In the genomic region with DNA sequence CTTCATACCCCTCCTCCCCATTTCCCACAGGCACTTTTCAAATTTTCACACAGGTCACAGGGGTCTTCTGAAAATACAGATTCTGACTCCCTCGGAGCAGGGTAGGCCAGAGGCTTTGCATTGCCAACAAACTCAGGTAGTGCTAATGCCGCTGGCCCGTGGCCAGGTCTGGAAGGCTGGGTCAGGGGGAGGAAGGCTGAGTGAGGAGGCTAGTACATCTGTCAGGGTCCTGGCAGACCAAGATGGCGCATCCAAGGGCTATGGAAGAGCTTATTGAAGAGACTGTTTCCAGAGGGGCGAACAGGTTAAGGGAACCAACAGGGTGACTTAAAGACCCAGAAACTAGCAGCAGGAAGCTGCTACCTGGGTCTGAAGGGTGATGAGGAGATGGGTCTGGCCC, we compare ENCODE assay signal across 33 cellular contexts.
"Had no signal": no experiment of that assay in that cellular context is flagged by ENCODE, and none has a peak within 500 bp of the region (broad histone marks: within the 10 kb centered on the region; RNA-seq: fewer than 3 reads in every experiment).

No MANE protein-coding gene starts in this region.

- H3K27me3 Mint-ChIP-seq: activated CD4-positive, alpha-beta memory T cell treated with anti-CD3 and anti-CD28 coated beads for 36 hours; activated naive CD4-positive, alpha-beta T cell treated with anti-CD3 and anti-CD28 coated beads, Interleukin-2, amount 10 ng/mL, durations not matched to agents 7 days and 5 days; activated naive CD8-positive, alpha-beta T cell treated with anti-CD3 and anti-CD28 coated beads, Interleukin-2, amount 50 U/mL, for 24 hours had no signal

- H3K36me3 ChIP-seq: Peyer's patch had no signal

- H3K4me1 Mint-ChIP-seq: activated B cell treated with CpG ODN at 0.5 μM for 24 hours; activated naive CD8-positive, alpha-beta T cell treated with anti-CD3 and anti-CD28 coated beads, Interleukin-2, amount 50 U/mL, for 24 hours; IgD-negative memory B cell had no signal

- H3K9me3 Mint-ChIP-seq: activated CD4-positive, alpha-beta memory T cell treated with anti-CD3 and anti-CD28 coated beads for 36 hours; activated naive CD8-positive, alpha-beta T cell treated with anti-CD3 and anti-CD28 coated beads, Interleukin-2, amount 50 U/mL, for 24 hours; activated T-cell treated with anti-CD3 and anti-CD28 coated beads, Interleukin-2, amount 50 U/mL, for 4 hours had no signal

- H3K4me3 ChIP-seq: Peyer's patch had no signal

- H3K36me3 Mint-ChIP-seq: activated CD4-positive, alpha-beta memory T cell treated with anti-CD3 and anti-CD28 coated beads for 36 hours; brain; IgD-negative memory B cell had no signal

- H3K27ac Mint-ChIP-seq: activated B cell treated with CpG ODN at 0.5 μM for 24 hours; activated CD4-positive, alpha-beta memory T cell treated with anti-CD3 and anti-CD28 coated beads for 36 hours; activated naive CD4-positive, alpha-beta T cell treated with anti-CD3 and anti-CD28 coated beads, Interleukin-2, amount 10 ng/mL, durations not matched to agents 7 days and 5 days; activated naive CD8-positive, alpha-beta T cell; activated naive CD8-positive, alpha-beta T cell treated with anti-CD3 and anti-CD28 coated beads, Interleukin-2, amount 50 U/mL, for 24 hours; activated T-helper 1 cell treated with anti-CD3 and anti-CD28 coated beads, Interleukin-12 subunit alpha, Interleukin-12 subunit beta, Interleukin-2, Interleukin-4 antibody, amounts not matched to agents 30 ng/mL and 10 ng/mL and 1 ng/mL, durations not matched to agents 14 hours and 24 hours and 36 hours; brain; IgD-negative memory B cell had no signal

- DNase-seq: activated B cell treated with CpG ODN at 0.5 μM for 24 hours; activated CD4-positive, alpha-beta memory T cell treated with anti-CD3 and anti-CD28 coated beads for 36 hours; activated CD4-positive, alpha-beta T cell treated with anti-CD3 and anti-CD28 coated beads for 4 hours; activated CD4-positive, alpha-beta T cell treated with anti-CD3 and anti-CD28 coated beads, Interleukin-2, amount 50 U/mL, for 1 hour; activated CD4-positive, CD25-positive, alpha-beta regulatory T cell treated with anti-CD3 and anti-CD28 coated beads, Interleukin-2, amount 50 U/mL, for 72 hours; activated naive CD4-positive, alpha-beta T cell treated with anti-CD3 and anti-CD28 coated beads, Interleukin-2, amount 10 ng/mL, durations not matched to agents 7 days and 5 days; activated naive CD8-positive, alpha-beta T cell treated with anti-CD3 and anti-CD28 coated beads, Interleukin-2, amount 50 U/mL, for 24 hours; activated T-cell treated with anti-CD3 and anti-CD28 coated beads for 4 hours; activated T-cell treated with anti-CD3 and anti-CD28 coated beads, Interleukin-2, amount 50 U/mL, for 4 hours; anterior cingulate cortex; caudate nucleus; Karpas-422; KBM-7; NCI-H1105; NCI-H1417 treated with DMSO at 0.1 percent for 48 hours; NCI-H1930; NCI-H2081 treated with DMSO at 0.1 percent for 48 hours; NCI-H345; NCI-H524 treated with DMSO at 0.1 percent for 48 hours; NK-92 treated with Interleukin-12 subunit alpha and Interleukin-12 subunit beta, amount 100 ng/mL, for 24 hours; PC-3; Peyer's patch; RPMI8226; SIG-M5; T-helper 1 cell; T-helper 2 cell; T-helper 9 cell had no signal

- H3K4me1 ChIP-seq: Peyer's patch had no signal

- H3K4me3 Mint-ChIP-seq: activated B cell treated with CpG ODN at 0.5 μM for 24 hours; activated CD4-positive, alpha-beta memory T cell treated with anti-CD3 and anti-CD28 coated beads for 36 hours; activated naive CD4-positive, alpha-beta T cell treated with anti-CD3 and anti-CD28 coated beads, Interleukin-2, amount 10 ng/mL, durations not matched to agents 7 days and 5 days; activated naive CD8-positive, alpha-beta T cell; activated naive CD8-positive, alpha-beta T cell treated with anti-CD3 and anti-CD28 coated beads, Interleukin-2, amount 50 U/mL, for 24 hours; activated T-cell treated with anti-CD3 and anti-CD28 coated beads, Interleukin-2, amount 50 U/mL, for 4 hours; activated T-helper 1 cell treated with anti-CD3 and anti-CD28 coated beads, Interleukin-12 subunit alpha, Interleukin-12 subunit beta, Interleukin-2, Interleukin-4 antibody, amounts not matched to agents 30 ng/mL and 10 ng/mL and 1 ng/mL, durations not matched to agents 14 hours and 24 hours and 36 hours; brain; IgD-negative memory B cell had no signal

- H3K27ac ChIP-seq: Peyer's patch, VCaP had no signal

- ATAC-seq: activated naive CD8-positive, alpha-beta T cell treated with anti-CD3 and anti-CD28 coated beads, Interleukin-2, amount 50 U/mL, for 24 hours; activated T-cell treated with anti-CD3 and anti-CD28 coated beads, Interleukin-2, amount 50 U/mL, for 4 hours; PC-3; SK-N-SH treated with all-trans-retinoic acid at 6 μM for 48 hours had no signal

- H3K27me3 ChIP-seq: Peyer's patch had no signal

- H3K9me3 ChIP-seq: Peyer's patch had no signal
